8 cellular contexts compared by ENCODE assay signal in genomic region chr7:2680792-2681490, GRCh38. TPM values are rescaled to one million over a fixed set of nuclear protein-coding genes. Genes with fewer than 3 reads are reported as not detected.
A peak's percentile ranks its signal among the peaks of the same experiment; 100 is the strongest.
DNase-seq lines count a peak whose midpoint lies in the region; ATAC-seq, FAIRE-seq and TF ChIP-seq lines count a peak whose summit lies in the region.

No MANE protein-coding gene starts in this region.

- peak; percentile 70 to 85 (median 80) for TF ChIP-seq CTCF in heart right ventricle (IDR thresholded peaks at IDR 0.05)

- peak; percentile 65 to 92 (median 88) for ATAC-seq in heart right ventricle
- ATAC-seq in aorta (ENCODE audit: low FRiP score), result peak; percentile 74
- no peak for ATAC-seq in HG03280 (IDR thresholded peaks at IDR 0.05; ENCODE audit: unreplicated experiment)

- DNase-seq in DMS114 treated with DMSO at 0.1 percent for 48 hours (lab: John Stamatoyannopoulos, UW; ENCODE audit: unreplicated experiment), result peak; percentile 17
- peak; percentile 77 for DNase-seq in HTR-8/SVneo (ENCODE audit: insufficient read length, low spot score)
- peak; percentile 57 for DNase-seq in SHP77 treated with DMSO at 0.1 percent for 48 hours (lab: John Stamatoyannopoulos, UW)
- peak; percentile 88 for DNase-seq in adipocyte (ENCODE audit: low read depth)
- DNase-seq in heart right ventricle, result peak; percentile 85 to 88
- DNase-seq in posterior vena cava (ENCODE audit: low spot score), result peak; percentile 94
- peak; percentile 88 to 95 for DNase-seq in aorta

- no peak overlapping the region for H3K9ac ChIP-seq in adipocyte (ENCODE audit: low read length)

- intact Hi-C loops in heart right ventricle (cut with DNase I) (loop anchor here (1.0 to 10.0 kb wide), 12 partner anchors 109 to 236 kb away; partner anchors contain the start of gene GRIFIN (in 2 of the 10)), posterior vena cava (cut with DNase I) (loop anchor here (5.0 to 10.0 kb wide), 2 partner anchors 114 to 226 kb away; no protein-coding TSS in a partner anchor), aorta (cut with DNase I) (loop anchor here (1.0 to 5.0 kb wide), 3 partner anchors 109 to 229 kb away; no protein-coding TSS in a partner anchor)

- H3K36me3 ChIP-seq in adipocyte (ENCODE audit: control insufficient read depth, insufficient read depth, low read length, severe bottlenecking) (no peaks in the 10 kb centered on the region), heart right ventricle (no peaks in the 10 kb centered on the region), aorta (ENCODE audit: control insufficient read depth in 1 of 2, insufficient read depth in 2 of 2, low read length in 1 of 2) (no peaks in the 10 kb centered on the region)

- H3K27me3 ChIP-seq in adipocyte (replicated peaks; ENCODE audit: control insufficient read depth, insufficient read depth, low read length), result peaks cover 12% of the 10 kb centered on the region
- peaks cover 0 to 37% (median 21%) of the 10 kb centered on the region in 7 donors for H3K27me3 ChIP-seq in heart right ventricle
- no peaks in the 10 kb centered on the region for H3K27me3 ChIP-seq in aorta (ENCODE audit: control insufficient read depth in 1 of 2, insufficient read depth in 2 of 2, low read length in 1 of 2)

- H3K4me1 ChIP-seq in adipocyte (ENCODE audit: control insufficient read depth, insufficient read depth, low read length) (no peaks in the 10 kb centered on the region), heart right ventricle (peaks cover 0 to 5% (median 3%) of the 10 kb centered on the region in 9 donors), aorta (ENCODE audit: control insufficient read depth in 1 of 2, insufficient read depth in 2 of 2, low read length in 2 of 2) (no peaks in the 10 kb centered on the region)

- no peak for FAIRE-seq in HTR-8/SVneo (lab: Jason Lieb, UNC)

- H3K27ac ChIP-seq in heart right ventricle (no peak overlapping the region), aorta (ENCODE audit: low read depth in 1 of 2, low read length in 2 of 2) (no peak overlapping the region)

- no peaks in the 10 kb centered on the region for H3K9me3 ChIP-seq in adipocyte (ENCODE audit: control insufficient read depth, low read length)
- peaks cover 0 to 4% (median 0%) of the 10 kb centered on the region in 11 donors for H3K9me3 ChIP-seq in heart right ventricle
- no peaks in the 10 kb centered on the region for H3K9me3 ChIP-seq in aorta (ENCODE audit: control insufficient read depth, low read length)

- H3K4me3 ChIP-seq in adipocyte (ENCODE audit: low read length) (no peak overlapping the region), heart right ventricle (no peak overlapping the region), aorta (ENCODE audit: low read length in 2 of 2) (no peak overlapping the region)

- 36 to 39% methylated on average over 27 of the region's 27 CpGs for WGBS in heart right ventricle, 2 donors
- 36 to 37% methylated on average over 27 of the region's 27 CpGs for WGBS in aorta, 2 donors

RNA-seq across cellular contexts. Expression of gene AMZ1, which starts 7.1 kb away (rescaled TPM):
- total RNA-seq in heart right ventricle (under 1 TPM in 6 of 10 donors, not detected in 4; 0.04 to 0.11 (median 0.07) TPM), posterior vena cava (1 to 10 TPM in 1 of 2 donors, under 1 TPM in 1; 0.32 to 1.1 TPM), aorta (1 to 10 TPM; 1.1 to 2.0 TPM)
- polyA plus RNA-seq in heart right ventricle (under 1 TPM; 0.04 to 0.07 TPM), aorta (under 1 TPM in 1 of 2 donors, not detected in 1; 0.13 TPM)

RNA-seq across cellular contexts. Expression of gene TTYH3, which starts 49.2 kb away (rescaled TPM):
- 10 to 100 TPM in 4 of 10 donors, 1 to 10 TPM in 6; 7.0 to 37.5 (median 9.0) TPM for total RNA-seq in heart right ventricle
- 1 to 10 TPM; 8.6 to 10.0 TPM for polyA plus RNA-seq in heart right ventricle
- total RNA-seq in posterior vena cava, result 10 to 100 TPM; 50.1 to 51.6 TPM
- total RNA-seq in aorta, result 10 to 100 TPM; 58.9 to 79.9 TPM
- polyA plus RNA-seq in aorta, result 10 to 100 TPM; 10.5 to 14.9 TPM

Comparison
In these comparisons a context has a peak if more than half of its experiments do, and no peak if none do; other contexts are left out.
1. DNase-seq: peak in every context shown above with its lines; median percentile 94 in posterior vena cava; 92 in aorta; 88 in adipocyte; 86 in heart right ventricle; 77 in HTR-8/SVneo; 57 in SHP77 treated with DMSO at 0.1 percent for 48 hours; 17 in DMS114 treated with DMSO at 0.1 percent for 48 hours.